1 cellular context compared by ENCODE assay signal in genomic region chr12:52296572-52297215, GRCh38.
TF ChIP-seq lines count a peak whose summit lies in the region.

No MANE protein-coding gene starts in this region.

TF ChIP-seq in HepG2, 621 proteins besides CTCF, POLR2A, EP300 and RAD21:
- TF ChIP-seq NFATC3 (CRISPR knock-in tag; IDR thresholded peaks at IDR 0.05) (no peak), ZMAT3 (CRISPR knock-in tag; conservative IDR thresholded peaks at IDR 0.05) (no peak), NCOA5 (CRISPR knock-in tag; IDR thresholded peaks at IDR 0.05) (no peak), ZNF362 (CRISPR knock-in tag; IDR thresholded peaks at IDR 0.05; ENCODE audit: borderline replicate concordance) (no peak), SRSF9 (IDR thresholded peaks at IDR 0.05; ENCODE audit: borderline replicate concordance, insufficient read depth, low read depth, low read length, poor library complexity, severe bottlenecking) (no peak), HNF1B (CRISPR knock-in tag; IDR thresholded peaks at IDR 0.05) (no peak), DPF2 (CRISPR knock-in tag; IDR thresholded peaks at IDR 0.05; ENCODE audit: borderline replicate concordance, low read depth) (no peak), AHDC1 (CRISPR knock-in tag; IDR thresholded peaks at IDR 0.05; ENCODE audit: borderline replicate concordance) (no peak), FOXP1 (IDR thresholded peaks at IDR 0.05) (no peak), FOXP1 (CRISPR knock-in tag; IDR thresholded peaks at IDR 0.05) (no peak), ZNF619 (CRISPR knock-in tag; IDR thresholded peaks at IDR 0.05) (no peak), DR1 (CRISPR knock-in tag; IDR thresholded peaks at IDR 0.05) (no peak), NONO (IDR thresholded peaks at IDR 0.05) (no peak), NONO (CRISPR knock-in tag; conservative IDR thresholded peaks at IDR 0.05) (no peak), HOMEZ (CRISPR knock-in tag; IDR thresholded peaks at IDR 0.05; ENCODE audit: low read depth) (no peak), NR3C1 (CRISPR knock-in tag; IDR thresholded peaks at IDR 0.05) (no peak), ZNF781 (CRISPR knock-in tag; IDR thresholded peaks at IDR 0.05; ENCODE audit: borderline replicate concordance, not compliant biosample characterization) (no peak)
